Comparison of ENCODE assay signal across 34 cellular contexts in the genomic region with DNA sequence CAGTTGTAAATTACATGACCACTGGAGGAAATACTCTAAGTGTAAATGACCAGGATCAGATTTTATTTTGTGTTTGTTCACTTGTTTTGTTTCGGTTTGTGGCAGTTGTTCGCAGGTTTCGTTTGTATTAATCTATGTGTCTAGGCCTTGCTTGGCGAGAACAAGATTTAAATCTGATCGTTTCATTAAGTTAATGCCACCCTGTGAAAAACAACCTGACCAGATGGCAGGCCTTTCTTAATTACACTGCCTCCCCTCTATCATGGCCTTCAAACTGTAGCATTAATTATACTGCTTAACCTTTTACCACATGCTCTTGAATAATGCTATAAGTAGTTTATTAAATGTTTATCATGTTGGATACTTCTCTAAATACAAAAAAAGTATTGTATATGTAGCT.
"Had no signal": no experiment of that assay in that cellular context is flagged by ENCODE, and none has a peak within 500 bp of the region (broad histone marks: within the 10 kb centered on the region; RNA-seq: fewer than 3 reads in every experiment).

No MANE protein-coding gene starts in this region.

- ATAC-seq: activated CD8-positive, alpha-beta T cell treated with anti-CD3 and anti-CD28 coated beads for 36 hours; activated T-cell treated with anti-CD3 and anti-CD28 coated beads, Interleukin-2, amount 50 U/mL, for 4 hours; activated T-helper 17 cell treated with anti-CD3 and anti-CD28 coated beads, Interleukin-2, amount 50 U/mL, for 72 hours; gastrocnemius medialis; left cardiac atrium; sciatic nerve; stimulated activated effector memory CD8-positive, alpha-beta T cell treated with anti-CD3 and anti-CD28 coated beads, Interleukin-12 subunit alpha, Interleukin-12 subunit beta, amount 100 ng/mL, for 72 hours; upper lobe of right lung; WTC11 had no signal

- H3K36me3 ChIP-seq: brain microvascular endothelial cell, gastrocnemius medialis, neutrophil, ovary, prostate gland, suprapubic skin, tibial artery, upper lobe of right lung had no signal

- FAIRE-seq: astrocyte, keratinocyte had no signal

- DNase-seq: activated CD4-positive, alpha-beta T cell treated with anti-CD3 and anti-CD28 coated beads for 1 hour; activated CD4-positive, alpha-beta T cell treated with anti-CD3 and anti-CD28 coated beads, Interleukin-2, amount 10 ng/mL, durations not matched to agents 7 days and 5 days; activated CD8-positive, alpha-beta T cell treated with anti-CD3 and anti-CD28 coated beads for 36 hours; activated gamma-delta T cell treated with Interleukin-2 at 50 U/mL for 16 hours; activated naive CD4-positive, alpha-beta T cell treated with anti-CD3 and anti-CD28 coated beads, Interleukin-2, amount 50 U/mL, for 16 hours; activated T-cell treated with anti-CD3 and anti-CD28 coated beads, Interleukin-2, amount 50 U/mL, for 4 hours; amniotic stem cell; brain microvascular endothelial cell; dorsolateral prefrontal cortex; effector memory CD4-positive, alpha-beta T cell; erythroblast; gastrocnemius medialis; glutamatergic neuron; left cardiac atrium; mammary epithelial cell; ovary; retina; stimulated activated CD4-positive, alpha-beta T cell treated with anti-CD3 and anti-CD28 coated beads, Interleukin-12 subunit alpha, Interleukin-12 subunit beta, amount 100 ng/mL, for 4 hours; stimulated activated CD4-positive, alpha-beta T cell treated with anti-CD3 and anti-CD28 coated beads, Interleukin-4, amount 100 ng/mL, for 24 hours; T1000; tibial artery; upper lobe of right lung had no signal

- H3K4me1 ChIP-seq: gastrocnemius medialis, prostate gland, suprapubic skin, tibial artery, upper lobe of right lung had no signal

- H3K9me3 ChIP-seq: gastrocnemius medialis, neutrophil, ovary, prostate gland, suprapubic skin, tibial artery, upper lobe of right lung had no signal

- H3K4me3 ChIP-seq: coronary artery, dorsolateral prefrontal cortex, gastrocnemius medialis, hepatocyte, ovary, prostate gland, skin epidermis, suprapubic skin, tibial artery, upper lobe of right lung had no signal

- H2AFZ ChIP-seq: hepatocyte had no signal

- H3K79me2 ChIP-seq: hepatocyte had no signal

- H3K4me2 ChIP-seq: hepatocyte had no signal

- H3K27ac ChIP-seq: brain microvascular endothelial cell, coronary artery, dorsolateral prefrontal cortex, gastrocnemius medialis, hepatocyte, neutrophil, ovary, prostate gland, skin epidermis, suprapubic skin, tibial artery, upper lobe of right lung had no signal

- H3K27me3 ChIP-seq: brain microvascular endothelial cell, dorsolateral prefrontal cortex, gastrocnemius medialis, hepatocyte, neutrophil, ovary, suprapubic skin, tibial artery, upper lobe of right lung had no signal
